17 cellular contexts compared by ENCODE assay signal in genomic region chr18:62621546-62621945, GRCh38.
DNase-seq lines count a peak whose midpoint lies in the region; ATAC-seq, FAIRE-seq and TF ChIP-seq lines count a peak whose summit lies in the region.
"Had no signal": no experiment of that assay in that cellular context is flagged by ENCODE, and none has a peak within 500 bp of the region (broad histone marks: within the 10 kb centered on the region; RNA-seq: fewer than 3 reads in every experiment).

No MANE protein-coding gene starts in this region.

- TF ChIP-seq POLR2A in gastrocnemius medialis (IDR thresholded peaks at IDR 0.05) = no peak

- H3K27ac Mint-ChIP-seq in astrocyte (ENCODE audit: unreplicated experiment) = no peak overlapping the region
- H3K27ac Mint-ChIP-seq: activated naive CD8-positive, alpha-beta T cell treated with anti-CD3 and anti-CD28 coated beads, Interleukin-2, amount 50 U/mL, for 24 hours had no signal

- H3K36me3 Mint-ChIP-seq in astrocyte (ENCODE audit: low read depth, unreplicated experiment) = peaks cover 11% of the 10 kb centered on the region

- 49 to 51% methylated on average over 12 of the region's 12 CpGs for WGBS in heart right ventricle, 2 donors

- H3K27me3 ChIP-seq in astrocyte (ENCODE audit: insufficient read depth, low read length) = peaks cover 3% of the 10 kb centered on the region
- peaks cover 0 to 3% (median 0%) of the 10 kb centered on the region in 7 donors for H3K27me3 ChIP-seq in heart right ventricle
- H3K27me3 ChIP-seq in gastrocnemius medialis = peaks cover 0 to 5% (median 0%) of the 10 kb centered on the region in 3 donors
- H3K27me3 ChIP-seq: ovary, SJCRH30 had no signal

- no peak overlapping the region for H3K9ac ChIP-seq in astrocyte (ENCODE audit: low read length)

- H3K27me3 Mint-ChIP-seq in astrocyte (ENCODE audit: low read depth, unreplicated experiment) = peaks cover 12% of the 10 kb centered on the region

- H3K9me3 ChIP-seq in astrocyte (ENCODE audit: insufficient read depth, low read depth, low read length) (no peaks in the 10 kb centered on the region), heart right ventricle (peaks cover 0 to 5% (median 0%) of the 10 kb centered on the region in 11 donors), gastrocnemius medialis (no peaks in the 10 kb centered on the region)
- H3K9me3 ChIP-seq: Caco-2, HAP-1, ovary, SJCRH30 had no signal

- peaks cover 3% of the 10 kb centered on the region for H3K9me3 Mint-ChIP-seq in astrocyte (ENCODE audit: unreplicated experiment)
- H3K9me3 Mint-ChIP-seq: activated naive CD8-positive, alpha-beta T cell treated with anti-CD3 and anti-CD28 coated beads, Interleukin-2, amount 50 U/mL, for 24 hours; central memory CD8-positive, alpha-beta T cell had no signal

- H3K4me3 Mint-ChIP-seq in astrocyte (ENCODE audit: unreplicated experiment) = no peak overlapping the region
- H3K4me3 Mint-ChIP-seq: activated naive CD8-positive, alpha-beta T cell treated with anti-CD3 and anti-CD28 coated beads, Interleukin-2, amount 50 U/mL, for 24 hours; central memory CD8-positive, alpha-beta T cell had no signal

- intact Hi-C loops in heart right ventricle (cut with DNase I) (loop anchor here in 1 of 10 donors (5.0 kb wide), 1 partner anchor 34 kb away; no protein-coding TSS in a partner anchor), gastrocnemius medialis (cut with DNase I; ENCODE audit: low total_unique reads) (no loop called here)

- H3K4me1 ChIP-seq in astrocyte (ENCODE audit: insufficient read depth, low read length) (no peaks in the 10 kb centered on the region), heart right ventricle (peaks cover 0 to 37% (median 18%) of the 10 kb centered on the region in 9 donors), gastrocnemius medialis (peaks cover 0 to 4% of the 10 kb centered on the region in 2 donors)
- H3K4me1 ChIP-seq: Caco-2, SJCRH30 had no signal

- no peak overlapping the region for H2AFZ ChIP-seq in astrocyte (ENCODE audit: low read depth, low read length)

- H3K36me3 ChIP-seq in astrocyte (ENCODE audit: insufficient read depth, low read length) (no peaks in the 10 kb centered on the region), heart right ventricle (no peaks in the 10 kb centered on the region), gastrocnemius medialis (no peaks in the 10 kb centered on the region)
- H3K36me3 ChIP-seq: HAP-1, ovary, SJCRH30 had no signal

- TF ChIP-seq CTCF in astrocyte (IDR thresholded peaks at IDR 0.05; ENCODE audit: insufficient read depth, low read depth, low read length) (no peak), heart right ventricle (IDR thresholded peaks at IDR 0.05) (no peak), gastrocnemius medialis (IDR thresholded peaks at IDR 0.05 in 4 of 5, conservative IDR thresholded peaks at IDR 0.05 in 1 of 5) (no peak)

- H3K27ac ChIP-seq in astrocyte (ENCODE audit: low read depth, low read length) (no peak overlapping the region), heart right ventricle (peak overlapping the region in 9 of 10 donors; percentile 40 to 84 (median 73)), gastrocnemius medialis (peak overlapping the region in 2 of 4 donors; percentile 39 to 69)
- H3K27ac ChIP-seq: ovary, SJCRH30 had no signal

- no peaks in the 10 kb centered on the region for H4K20me1 ChIP-seq in astrocyte (ENCODE audit: insufficient read depth, low read length)

- no peak for FAIRE-seq in astrocyte (lab: Jason Lieb, UNC)

- in situ Hi-C loops in gastrocnemius medialis (cut with MboI; ENCODE audit: low sequenced_read_pairs in 4 of 4) = no loop called here

- no peaks in the 10 kb centered on the region for H3K79me2 ChIP-seq in astrocyte (ENCODE audit: insufficient read depth, low read length)

- H3K4me3 ChIP-seq in astrocyte (ENCODE audit: insufficient read depth, low read depth, low read length) = no peak overlapping the region
- no peak overlapping the region for H3K4me3 ChIP-seq in heart right ventricle
- no peak overlapping the region for H3K4me3 ChIP-seq in gastrocnemius medialis
- H3K4me3 ChIP-seq: HAP-1, ovary, SJCRH30 had no signal

- peak; percentile 71 to 92 (median 84) for ATAC-seq in heart right ventricle
- peak; percentile 51 to 61 for ATAC-seq in gastrocnemius medialis
- no peak for ATAC-seq in HG02610 (IDR thresholded peaks at IDR 0.05; ENCODE audit: unreplicated experiment)
- ATAC-seq: activated naive CD8-positive, alpha-beta T cell treated with anti-CD3 and anti-CD28 coated beads, Interleukin-2, amount 50 U/mL, for 24 hours had no signal

- H3K4me2 ChIP-seq in astrocyte (ENCODE audit: low read length) = no peak overlapping the region

- no peaks in the 10 kb centered on the region for H3K4me1 Mint-ChIP-seq in astrocyte (ENCODE audit: low read depth, unreplicated experiment)
- H3K4me1 Mint-ChIP-seq: activated naive CD8-positive, alpha-beta T cell treated with anti-CD3 and anti-CD28 coated beads, Interleukin-2, amount 50 U/mL, for 24 hours; central memory CD8-positive, alpha-beta T cell had no signal

- DNase-seq in EL (peak; percentile 25), astrocyte (ENCODE audit: low read depth) (peak; percentile 14), heart right ventricle (peak; percentile 61 to 73), gastrocnemius medialis (no peak), iPS-NIHi7 (ENCODE audit: extremely low spot score) (no peak), NCI-H748 (lab: John Stamatoyannopoulos, UW; ENCODE audit: unreplicated experiment) (no peak), hepatic stellate cell (ENCODE audit: low spot score) (no peak)
- DNase-seq: activated CD4-positive, alpha-beta T cell treated with anti-CD3 and anti-CD28 coated beads for 1 hour; activated naive CD8-positive, alpha-beta T cell treated with anti-CD3 and anti-CD28 coated beads, Interleukin-2, amount 50 U/mL, for 24 hours; Caco-2; NCI-H1105; NCI-H526 treated with DMSO at 0.1 percent for 48 hours; ovary; SJCRH30 had no signal

Comparison
In these comparisons a context has a peak if more than half of its experiments do, and no peak if none do; other contexts are left out.
1. DNase-seq: peak in EL (single experiment), astrocyte (single experiment) and heart right ventricle (2 of 2); none in gastrocnemius medialis (0 of 2), iPS-NIHi7 (single experiment), NCI-H748 (single experiment) and hepatic stellate cell (single experiment).